13 cellular contexts compared by ENCODE assay signal in the genomic region with DNA sequence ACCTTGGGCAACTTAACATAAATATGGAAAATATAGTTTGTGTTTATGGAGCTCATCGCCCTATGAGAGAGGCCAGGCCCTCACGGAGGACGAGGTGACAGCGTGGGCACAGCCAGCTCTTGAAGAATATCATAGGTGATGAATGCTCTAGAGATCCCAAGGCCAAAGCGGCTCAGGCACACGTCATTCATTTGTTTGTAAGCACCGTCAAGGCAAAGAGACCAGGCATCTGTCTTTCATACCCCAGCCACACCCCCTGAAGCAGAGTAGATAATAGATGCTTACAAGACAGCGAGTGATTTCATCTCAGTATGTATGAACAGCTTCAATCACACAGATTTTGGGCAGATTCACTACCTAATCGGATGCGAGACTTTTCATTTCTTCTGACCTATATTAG.
DNase-seq lines count a peak whose midpoint lies in the region; TF ChIP-seq lines count a peak whose summit lies in the region.
"Had no signal": no experiment of that assay in that cellular context is flagged by ENCODE, and none has a peak within 500 bp of the region (broad histone marks: within the 10 kb centered on the region; RNA-seq: fewer than 3 reads in every experiment).

No MANE protein-coding gene starts in this region.

- H3K27ac Mint-ChIP-seq in neural progenitor cell, result no peak overlapping the region
- H3K27ac Mint-ChIP-seq: B cell; CD4-positive, alpha-beta T cell had no signal

- no peak overlapping the region for H3K4me3 Mint-ChIP-seq in neural progenitor cell
- H3K4me3 Mint-ChIP-seq: B cell; CD4-positive, alpha-beta T cell had no signal

- TF ChIP-seq CTCF in neural progenitor cell (IDR thresholded peaks at IDR 0.05), result no peak

- peaks cover 25% of the 10 kb centered on the region for H3K4me1 Mint-ChIP-seq in neural progenitor cell

- 77 to 90% methylated on average over 2 to 8 of the region's 10 CpGs for WGBS in mesodermal cell (ENCODE audit: insufficient coverage in 2 of 2), 2 experiments

- H3K27me3 Mint-ChIP-seq in neural progenitor cell (ENCODE audit: insufficient read depth, low read depth), result peaks cover 11% of the 10 kb centered on the region

- peaks cover 64% of the 10 kb centered on the region for H3K9me3 Mint-ChIP-seq in neural progenitor cell
- H3K9me3 Mint-ChIP-seq: CD4-positive, alpha-beta T cell had no signal

- H3K27ac ChIP-seq in mesodermal cell (ENCODE audit: low read depth, low read length, severe bottlenecking), result peak overlapping the region; percentile 86
- H3K27ac ChIP-seq in neural progenitor cell, result no peak overlapping the region
- H3K27ac ChIP-seq: GM23248 had no signal

- no peaks in the 10 kb centered on the region for H3K9me3 ChIP-seq in mesodermal cell (ENCODE audit: control insufficient read depth, low read length)
- H3K9me3 ChIP-seq in neural progenitor cell (ENCODE audit: low read depth), result no peaks in the 10 kb centered on the region

- H3F3A ChIP-seq in neural progenitor cell (ENCODE audit: low read depth), result peaks cover 16% of the 10 kb centered on the region

- in situ Hi-C loops in G401 (cut with HindIII; ENCODE audit: low sequenced_read_pairs), result no loop called here

- no peak overlapping the region for H2AFZ ChIP-seq in neural progenitor cell (replicated peaks)
- H2AFZ ChIP-seq: GM23248 had no signal

- H3K4me3 ChIP-seq in mesodermal cell (ENCODE audit: extremely low read depth, insufficient read depth, low read length, poor library complexity, severe bottlenecking), result no peak overlapping the region
- no peak overlapping the region for H3K4me3 ChIP-seq in neural progenitor cell
- H3K4me3 ChIP-seq: GM23248 had no signal

- peaks cover 25% of the 10 kb centered on the region for H3K4me1 ChIP-seq in mesodermal cell (ENCODE audit: control insufficient read depth, insufficient read depth, low read length, poor library complexity, severe bottlenecking)
- peaks cover 45% of the 10 kb centered on the region for H3K4me1 ChIP-seq in neural progenitor cell

- H3K36me3 ChIP-seq in mesodermal cell (ENCODE audit: control insufficient read depth, insufficient read depth, low read length), result peaks cover 20% of the 10 kb centered on the region
- no peaks in the 10 kb centered on the region for H3K36me3 ChIP-seq in neural progenitor cell

- no peaks in the 10 kb centered on the region for H3K27me3 ChIP-seq in neural progenitor cell

- peaks cover 55% of the 10 kb centered on the region for H4K20me1 ChIP-seq in neural progenitor cell (ENCODE audit: low read depth)

- peak overlapping the region; percentile 60 for H3K4me2 ChIP-seq in neural progenitor cell

- peaks cover 82% of the 10 kb centered on the region for H3K36me3 Mint-ChIP-seq in neural progenitor cell

- H3K79me2 ChIP-seq in neural progenitor cell (ENCODE audit: low read depth), result peaks cover 100% of the 10 kb centered on the region

- DNase-seq in NCI-H2227 (lab: John Stamatoyannopoulos, UW; ENCODE audit: unreplicated experiment), result peak; percentile 70
- DNase-seq in SK-N-DZ (ENCODE audit: low spot score), result peak; percentile 83
- DNase-seq in neural progenitor cell (ENCODE audit: low spot score), result no peak
- DNase-seq in GDM1 (lab: John Stamatoyannopoulos, UW), result no peak
- no peak for DNase-seq in HCEC 1CT
- DNase-seq in G401 (ENCODE audit: low spot score), result no peak
- DNase-seq: C1 segment of cervical spinal cord; CD4-positive, alpha-beta T cell; DMS79 treated with DMSO at 0.1 percent for 48 hours; GM23248; IMR-90 had no signal

- no peak overlapping the region for H3K9ac ChIP-seq in neural progenitor cell
- H3K9ac ChIP-seq: GM23248 had no signal

Comparison
In these comparisons a context has a peak if more than half of its experiments do, and no peak if none do; other contexts are left out.
1. DNase-seq: peak in NCI-H2227 (single experiment) and SK-N-DZ (single experiment); none in neural progenitor cell (single experiment), GDM1 (single experiment), HCEC 1CT (single experiment) and G401 (single experiment).